Comparison of ENCODE assay signal across 18 cellular contexts in genomic region chr4:66059131-66059530, GRCh38.
DNase-seq lines count a peak whose midpoint lies in the region; TF ChIP-seq lines count a peak whose summit lies in the region.
"Had no signal": no experiment of that assay in that cellular context is flagged by ENCODE, and none has a peak within 500 bp of the region (broad histone marks: within the 10 kb centered on the region; RNA-seq: fewer than 3 reads in every experiment).

No MANE protein-coding gene starts in this region.

- no peaks in the 10 kb centered on the region for H3K27me3 ChIP-seq in spleen (replicated peaks in 1 of 7)

- no peaks in the 10 kb centered on the region for H3K36me3 ChIP-seq in spleen
- H3K36me3 ChIP-seq: HAP-1 had no signal

- intact Hi-C loops in spleen (cut with DNase I; ENCODE audit: low total_unique reads), result no loop called here

- peaks cover 0 to 17% (median 0%) of the 10 kb centered on the region in 8 donors for H3K9me3 ChIP-seq in spleen
- H3K9me3 ChIP-seq: HAP-1 had no signal

- WGBS in spleen, 5 donors, result 43 to 65% (median 53%) methylated on average over 1 of the region's 1 CpG

- TF ChIP-seq POLR2A in spleen (IDR thresholded peaks at IDR 0.05), result no peak

- H3K4me3 ChIP-seq in spleen, result no peak overlapping the region
- H3K4me3 ChIP-seq: HAP-1 had no signal

- H3K4me1 ChIP-seq in spleen, result no peaks in the 10 kb centered on the region

- TF ChIP-seq CTCF in spleen (IDR thresholded peaks at IDR 0.05 in 8 of 11, conservative IDR thresholded peaks at IDR 0.05 in 3 of 11), result no peak

- DNase-seq in DMS 273 (lab: John Stamatoyannopoulos, UW; ENCODE audit: unreplicated experiment) (peak; percentile 18), DMS 273 treated with DMSO at 0.1 percent for 48 hours (lab: John Stamatoyannopoulos, UW) (no peak), NCI-H446 (lab: John Stamatoyannopoulos, UW) (peak; percentile 29 to 74), cerebellum (ENCODE audit: low spot score) (peak; percentile 54), spleen (no peak), AG20443 (ENCODE audit: low spot score) (no peak)
- DNase-seq in activated CD8-positive, alpha-beta memory T cell treated with anti-CD3 and anti-CD28 coated beads, Interleukin-2, amount 50 U/mL, for 4 hours, result no peak
- DNase-seq: AML-193; Calu3; CD4-positive, alpha-beta memory T cell; COR-L47; DMS79; EL; GF-D8; GOT3; HFFc6 had no signal

- H3K27ac ChIP-seq in spleen, result no peak overlapping the region
- H3K27ac ChIP-seq: 22Rv1 had no signal

Comparison
In these comparisons a context has a peak if more than half of its experiments do, and no peak if none do; other contexts are left out.
1. DNase-seq: peak in DMS 273 (single experiment), NCI-H446 (2 of 2) and cerebellum (single experiment); none in DMS 273 treated with DMSO at 0.1 percent for 48 hours (single experiment), activated CD8-positive, alpha-beta memory T cell treated with anti-CD3 and anti-CD28 coated beads, Interleukin-2, amount 50 U/mL, for 4 hours (single experiment), spleen (single experiment) and AG20443 (single experiment).